Comparison of ENCODE assay signal across 16 cellular contexts in the genomic region with DNA sequence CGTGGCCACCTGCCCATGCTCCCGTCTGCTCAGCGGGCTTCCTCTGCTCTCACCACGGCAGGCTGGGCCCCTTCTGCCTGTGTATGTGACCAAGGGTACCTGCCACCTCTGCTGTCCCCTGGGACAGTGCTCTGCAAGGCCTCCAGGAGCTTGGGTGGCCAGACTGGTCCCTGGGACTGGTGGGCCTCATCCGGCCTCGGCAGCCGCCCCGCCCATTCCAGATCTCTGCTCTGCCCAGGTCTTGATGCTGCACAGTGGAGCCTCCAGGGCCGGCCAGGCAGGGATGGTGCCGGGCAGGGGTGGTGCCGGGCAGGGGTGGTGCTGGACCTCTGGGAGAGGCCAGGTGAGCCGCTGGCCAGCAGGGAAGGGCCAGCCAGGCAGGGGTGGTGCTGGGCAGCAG. TPM values are rescaled to one million over a fixed set of nuclear protein-coding genes. Genes with fewer than 3 reads are reported as not detected.
DNase-seq lines count a peak whose midpoint lies in the region; ATAC-seq and TF ChIP-seq lines count a peak whose summit lies in the region.
"Had no signal": no experiment of that assay in that cellular context is flagged by ENCODE, and none has a peak within 500 bp of the region (broad histone marks: within the 10 kb centered on the region; RNA-seq: fewer than 3 reads in every experiment).

No MANE protein-coding gene starts in this region.

- no peak for TF ChIP-seq CTCF in WTC11 (IDR thresholded peaks at IDR 0.05)

- ATAC-seq in WTC11 = no peak
- no peak for ATAC-seq in memory B cell (ENCODE audit: low read depth)
- no peak for ATAC-seq in stimulated activated memory B cell treated with anti-CD40 and anti-IgM and Interleukin-4, amounts not matched to agents 10 μg/mL and 1 μg/mL and 100 μg/mL, for 72 hours
- ATAC-seq in HG03378 (IDR thresholded peaks at IDR 0.05; ENCODE audit: unreplicated experiment) = no peak
- ATAC-seq: A549; CD8-positive, alpha-beta T cell; GM23338 had no signal

- H3K4me1 Mint-ChIP-seq in WTC11 = peaks cover 11% of the 10 kb centered on the region
- H3K4me1 Mint-ChIP-seq in memory B cell = peaks cover 56% of the 10 kb centered on the region
- peaks cover 95% of the 10 kb centered on the region for H3K4me1 Mint-ChIP-seq in stimulated activated memory B cell treated with anti-CD40 and anti-IgM and Interleukin-4, amounts not matched to agents 10 μg/mL and 1 μg/mL and 100 μg/mL, for 72 hours

- no peak overlapping the region for H3K4me3 ChIP-seq in BLaER1
- H3K4me3 ChIP-seq: A549, GM23338 had no signal

- no peaks in the 10 kb centered on the region for H3K9me3 ChIP-seq in BLaER1
- H3K9me3 ChIP-seq: A549 had no signal

- H3K9me3 Mint-ChIP-seq in WTC11 (no peaks in the 10 kb centered on the region), memory B cell (no peaks in the 10 kb centered on the region)
- H3K9me3 Mint-ChIP-seq in stimulated activated memory B cell treated with anti-CD40 and anti-IgM and Interleukin-4, amounts not matched to agents 10 μg/mL and 1 μg/mL and 100 μg/mL, for 72 hours = no peaks in the 10 kb centered on the region
- H3K9me3 Mint-ChIP-seq: CD8-positive, alpha-beta T cell; GM23338 had no signal

- H3K27ac Mint-ChIP-seq in WTC11 (no peak overlapping the region), memory B cell (peak overlapping the region; percentile 75)
- H3K27ac Mint-ChIP-seq in stimulated activated memory B cell treated with anti-CD40 and anti-IgM and Interleukin-4, amounts not matched to agents 10 μg/mL and 1 μg/mL and 100 μg/mL, for 72 hours = peak overlapping the region; percentile 69
- H3K27ac Mint-ChIP-seq: CD8-positive, alpha-beta T cell; GM23338 had no signal

- peak overlapping the region; percentile 98 for H3K4me2 ChIP-seq in BLaER1
- H3K4me2 ChIP-seq: A549, GM23338 had no signal

- DNase-seq in WTC11 (ENCODE audit: low spot score) (no peak), memory B cell (ENCODE audit: low spot score in 2 of 2) (no peak), SIG-M5 (lab: John Stamatoyannopoulos, UW) (no peak), HEK293T (ENCODE audit: extremely low spot score) (no peak)
- DNase-seq: AML-193; Calu3; CD8-positive, alpha-beta T cell; DMS79 treated with DMSO at 0.1 percent for 48 hours; GF-D8; HCEC 1CT had no signal

- H3K36me3 Mint-ChIP-seq in WTC11 (no peaks in the 10 kb centered on the region), memory B cell (no peaks in the 10 kb centered on the region)
- peaks cover 5% of the 10 kb centered on the region for H3K36me3 Mint-ChIP-seq in stimulated activated memory B cell treated with anti-CD40 and anti-IgM and Interleukin-4, amounts not matched to agents 10 μg/mL and 1 μg/mL and 100 μg/mL, for 72 hours

- H3K27me3 Mint-ChIP-seq in WTC11 (ENCODE audit: low read depth) = no peaks in the 10 kb centered on the region
- H3K27me3 Mint-ChIP-seq in memory B cell = no peaks in the 10 kb centered on the region
- H3K27me3 Mint-ChIP-seq in stimulated activated memory B cell treated with anti-CD40 and anti-IgM and Interleukin-4, amounts not matched to agents 10 μg/mL and 1 μg/mL and 100 μg/mL, for 72 hours = no peaks in the 10 kb centered on the region

- CTCF ChIA-PET in WTC11 (lab: Charles Lee) = interaction anchor here (1.4 kb wide), 1 partner anchor 21 kb away, joined by 3 read pairs; no protein-coding TSS in a partner anchor
- CTCF ChIA-PET in HEK293T (lab: Yijun Ruan, JAX) = interaction anchor here (0.6 kb wide), 1 partner anchor 62 kb away, joined by 3 read pairs; no protein-coding TSS in a partner anchor

- H3K27me3 ChIP-seq in BLaER1 = no peaks in the 10 kb centered on the region

- H3K9ac ChIP-seq in BLaER1 = peak overlapping the region; percentile 74; the same call in 1 of the 2 replicates

- H3K4me3 Mint-ChIP-seq in WTC11 = no peak overlapping the region
- H3K4me3 Mint-ChIP-seq in memory B cell = no peak overlapping the region
- H3K4me3 Mint-ChIP-seq in stimulated activated memory B cell treated with anti-CD40 and anti-IgM and Interleukin-4, amounts not matched to agents 10 μg/mL and 1 μg/mL and 100 μg/mL, for 72 hours = no peak overlapping the region
- H3K4me3 Mint-ChIP-seq: CD8-positive, alpha-beta T cell; GM23338 had no signal

- H3K4me1 ChIP-seq in BLaER1 = peaks cover 99% of the 10 kb centered on the region

- H4K20me1 ChIP-seq in BLaER1 = peaks cover 99% of the 10 kb centered on the region

- peak overlapping the region; percentile 38; the same call in 1 of the 2 replicates for H3K27ac ChIP-seq in BLaER1
- H3K27ac ChIP-seq: 22Rv1, A549 had no signal

- H3K36me3 ChIP-seq in BLaER1 = peaks cover 17% of the 10 kb centered on the region; the same call in 1 of the 2 replicates

- POLR2A ChIA-PET in WTC11 (lab: Charles Lee) (no interaction called here), HEK293T (lab: Yijun Ruan, JAX) (no interaction called here)

TF ChIP-seq in WTC11, 78 proteins besides CTCF, POLR2A, EP300 and RAD21:
- TF ChIP-seq KAT7 (CRISPR knock-in tag; IDR thresholded peaks at IDR 0.05; ENCODE audit: borderline replicate concordance) = no peak
- 0 out of 2 replicates have a peak, but pooled peaks have one; percentile 21 for TF ChIP-seq FOXP1 (CRISPR knock-in tag; IDR thresholded peaks at IDR 0.05; ENCODE audit: borderline replicate concordance)
- TF ChIP-seq ZNF263 (CRISPR knock-in tag; IDR thresholded peaks at IDR 0.05; ENCODE audit: low read depth) = no peak
- no peak for TF ChIP-seq ZNF121 (CRISPR knock-in tag; IDR thresholded peaks at IDR 0.05)
- no peak for TF ChIP-seq ZNF219 (CRISPR knock-in tag; IDR thresholded peaks at IDR 0.05; ENCODE audit: borderline replicate concordance)
- TF ChIP-seq, protein P1, sequence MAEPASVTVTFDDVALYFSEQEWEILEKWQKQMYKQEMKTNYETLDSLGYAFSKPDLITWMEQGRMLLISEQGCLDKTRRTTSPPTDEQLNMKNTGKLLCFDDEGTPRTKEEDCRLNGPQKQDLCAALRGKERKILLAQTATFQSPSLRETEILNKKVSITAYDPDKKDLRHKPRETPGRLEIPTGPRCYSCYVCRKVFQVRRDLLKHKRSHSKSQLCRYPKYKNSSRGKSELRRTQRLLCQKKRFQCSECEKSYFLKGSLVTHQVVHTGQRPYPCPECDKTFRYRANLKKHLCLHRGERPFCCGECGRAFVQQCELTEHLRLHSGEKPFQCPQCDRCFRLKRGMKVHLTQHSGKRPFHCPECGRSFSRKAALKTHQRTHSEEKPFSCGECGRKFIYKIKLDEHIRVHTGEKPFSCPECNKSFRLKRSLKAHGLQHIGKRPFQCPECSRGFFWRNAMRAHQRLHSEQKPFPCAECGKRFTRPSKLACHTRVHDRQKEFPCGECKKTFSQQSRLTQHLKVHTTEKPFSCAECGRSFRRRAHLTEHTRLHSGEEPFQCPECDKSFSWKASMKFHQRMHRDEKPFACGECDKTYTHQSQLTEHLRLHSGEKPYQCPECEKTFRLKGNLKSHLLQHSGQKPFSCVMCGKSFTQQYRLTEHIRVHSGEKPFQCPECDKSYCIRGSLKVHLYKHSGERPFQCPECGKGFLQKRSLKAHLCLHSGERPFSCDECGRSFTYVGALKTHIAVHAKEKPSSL (CRISPR knock-in tag; conservative IDR thresholded peaks at IDR 0.05) = no peak

TF ChIP-seq in HEK293T, 16 proteins besides CTCF, POLR2A, EP300 and RAD21:
- TF ChIP-seq HDGF (IDR thresholded peaks at IDR 0.05; ENCODE audit: borderline replicate concordance) (no peak), FOXA1 (IDR thresholded peaks at IDR 0.05) (no peak), FOXK2 (IDR thresholded peaks at IDR 0.05) (no peak), SUZ12 (IDR thresholded peaks at IDR 0.05) (no peak), FOXM1 (IDR thresholded peaks at IDR 0.05; ENCODE audit: borderline replicate concordance) (no peak), BHLHE40 (IDR thresholded peaks at IDR 0.05; ENCODE audit: borderline replicate concordance) (no peak), L3MBTL2 (conservative IDR thresholded peaks at IDR 0.05) (no peak), ZNF384 (IDR thresholded peaks at IDR 0.05) (no peak), ARNT (IDR thresholded peaks at IDR 0.05) (no peak)

RNA-seq across cellular contexts. Expression of a gene that starts 9.0 kb away (rescaled TPM):
- 120 to 129 TPM (median 126 TPM) in 3 replicates for total RNA-seq in WTC11 (2021)
